Comparison of ENCODE assay signal across 8 cellular contexts in genomic region chr10:63707254-63707910, GRCh38.
DNase-seq lines count a peak whose midpoint lies in the region; ATAC-seq and TF ChIP-seq lines count a peak whose summit lies in the region.

No MANE protein-coding gene starts in this region.

- ATAC-seq in GM21529 (IDR thresholded peaks at IDR 0.05; ENCODE audit: unreplicated experiment): peak; percentile 72
- peak; percentile 58 for ATAC-seq in activated CD8-positive, alpha-beta T cell treated with anti-CD3 and anti-CD28 coated beads, Interleukin-2, amount 10 ng/mL, durations not matched to agents 7 days and 5 days
- peak; percentile 45 for ATAC-seq in Right ventricle myocardium superior (ENCODE audit: poor library complexity)
- peak; percentile 96 for ATAC-seq in stimulated activated naive CD8-positive, alpha-beta T cell treated with anti-CD3 and anti-CD28 coated beads, Interleukin-15, Interleukin-2, amounts not matched to agents 100 U/mL and 50 U/mL, for 24 hours

- H3K27ac ChIP-seq in H9 (ENCODE audit: insufficient read length, low read depth, low read length): no peak overlapping the region

- H3K79me1 ChIP-seq in H9 (ENCODE audit: insufficient read depth, low read depth, low read length, poor library complexity, severe bottlenecking): no peaks in the 10 kb centered on the region

- H3K36me3 ChIP-seq in GM06990 (ENCODE audit: control insufficient read depth, insufficient read depth, low read length): no peaks in the 10 kb centered on the region

- CTCF ChIA-PET in activated CD8-positive, alpha-beta T cell treated with anti-CD3 and anti-CD28 coated beads, Interleukin-2, amount 10 ng/mL, durations not matched to agents 7 days and 5 days (lab: Charles Lee): interaction anchor here (0.8 to 3.0 kb wide), 4 partner anchors 9 to 550 kb away, joined by 4 to 23 read pairs (median 4); no protein-coding TSS in a partner anchor

- H3K4me2 ChIP-seq in H9 (ENCODE audit: insufficient read depth, insufficient read length, low read length): no peak overlapping the region

- H3K14ac ChIP-seq in H9 (ENCODE audit: insufficient read depth, low read length): no peak overlapping the region

- peak; percentile 87 for TF ChIP-seq EP300 in Ishikawa (IDR thresholded peaks at IDR 0.05; ENCODE audit: borderline replicate concordance)

- H2BK5ac ChIP-seq in H9 (ENCODE audit: insufficient read length, low read length): no peak overlapping the region

- no CpG with 5 or more reads among the region's 1 CpG for WGBS in H9 (ENCODE audit: extremely low coverage, insufficient read length, low lambda C conversion rate)

- no peaks in the 10 kb centered on the region for H3K9me3 ChIP-seq in H9 (ENCODE audit: control insufficient read depth, low read depth, low read length)

- H3K9ac ChIP-seq in H9 (ENCODE audit: extremely low read depth, insufficient read length, low read length): no peak overlapping the region

- no peak for TF ChIP-seq CTCF in GM06990 (IDR thresholded peaks at IDR 0.05; ENCODE audit: insufficient read depth, low read length, poor library complexity, severe bottlenecking)
- TF ChIP-seq CTCF in H9 (conservative IDR thresholded peaks at IDR 0.05): no peak

- POLR2A ChIA-PET in activated CD8-positive, alpha-beta T cell treated with anti-CD3 and anti-CD28 coated beads, Interleukin-2, amount 10 ng/mL, durations not matched to agents 7 days and 5 days (lab: Charles Lee): no interaction called here

- no peak overlapping the region for H3K23ac ChIP-seq in H9 (ENCODE audit: insufficient read length, low read depth, low read length)

- H3K9me3 Mint-ChIP-seq in activated CD8-positive, alpha-beta T cell treated with anti-CD3 and anti-CD28 coated beads, Interleukin-2, amount 10 ng/mL, durations not matched to agents 7 days and 5 days (ENCODE audit: insufficient read depth): no peaks in the 10 kb centered on the region
- peaks cover 0 to 4% of the 10 kb centered on the region in 2 experiments; a peak in 3 of 5 replicates for H3K9me3 Mint-ChIP-seq in H9

- H2AK5ac ChIP-seq in H9 (ENCODE audit: insufficient read length, low read length): no peak overlapping the region

- no peak overlapping the region for H3K56ac ChIP-seq in H9 (ENCODE audit: insufficient read length, low read depth, low read length)

- no peak overlapping the region for H3K4me3 ChIP-seq in GM06990 (replicated peaks; ENCODE audit: low read depth, low read length)

- H3K4me1 ChIP-seq in H9 (ENCODE audit: insufficient read depth, low read length): peaks cover 6% of the 10 kb centered on the region

- H2BK12ac ChIP-seq in H9 (ENCODE audit: insufficient read length, low read depth, low read length): no peak overlapping the region

- no peaks in the 10 kb centered on the region for H3K79me2 ChIP-seq in H9 (ENCODE audit: insufficient read depth, low read length)

- no peak overlapping the region for H3K18ac ChIP-seq in H9 (ENCODE audit: insufficient read length, low read depth, low read length)

- H4K91ac ChIP-seq in H9 (ENCODE audit: insufficient read length, low read depth, low read length): no peak overlapping the region

- H4K20me1 ChIP-seq in H9 (ENCODE audit: control insufficient read depth, insufficient read depth, insufficient read length): no peaks in the 10 kb centered on the region

- H3K4me3 Mint-ChIP-seq in activated CD8-positive, alpha-beta T cell treated with anti-CD3 and anti-CD28 coated beads, Interleukin-2, amount 10 ng/mL, durations not matched to agents 7 days and 5 days: no peak overlapping the region
- no peak overlapping the region for H3K4me3 Mint-ChIP-seq in H9

- H2AFZ ChIP-seq in H9 (ENCODE audit: low read length): no peak overlapping the region

- no peak overlapping the region for H3K4ac ChIP-seq in H9 (ENCODE audit: low read depth, low read length)

- H2BK15ac ChIP-seq in H9 (ENCODE audit: low read depth, low read length): no peak overlapping the region

- DNase-seq in GM06990 (ENCODE audit: extremely low read depth, insufficient read length) (peak; percentile 63), Right ventricle myocardium superior (no peak), H9 (no peak)
- DNase-seq in activated CD8-positive, alpha-beta T cell treated with anti-CD3 and anti-CD28 coated beads, Interleukin-2, amount 10 ng/mL, durations not matched to agents 7 days and 5 days: no peak
- DNase-seq in stimulated activated naive CD8-positive, alpha-beta T cell treated with anti-CD3 and anti-CD28 coated beads, Interleukin-15, Interleukin-2, amounts not matched to agents 100 U/mL and 50 U/mL, for 24 hours: no peak
- DNase-seq in stimulated activated naive CD4-positive, alpha-beta T cell treated with Interleukin-2 at 50 U/mL for 16 hours (lab: John Stamatoyannopoulos, UW): no peak

- peaks cover 9% of the 10 kb centered on the region for H3K4me1 Mint-ChIP-seq in activated CD8-positive, alpha-beta T cell treated with anti-CD3 and anti-CD28 coated beads, Interleukin-2, amount 10 ng/mL, durations not matched to agents 7 days and 5 days (ENCODE audit: low read depth)
- peaks cover 21 to 32% of the 10 kb centered on the region in 2 experiments for H3K4me1 Mint-ChIP-seq in H9

- peaks cover 2% of the 10 kb centered on the region for H3K36me3 Mint-ChIP-seq in activated CD8-positive, alpha-beta T cell treated with anti-CD3 and anti-CD28 coated beads, Interleukin-2, amount 10 ng/mL, durations not matched to agents 7 days and 5 days (ENCODE audit: low read depth)
- H3K36me3 Mint-ChIP-seq in H9 (ENCODE audit: insufficient read depth in 1 of 3, low read depth in 3 of 3): peaks cover 0 to 3% (median 3%) of the 10 kb centered on the region in 3 experiments; a peak in 4 of 7 replicates

- no peaks in the 10 kb centered on the region for H3K27me3 Mint-ChIP-seq in activated CD8-positive, alpha-beta T cell treated with anti-CD3 and anti-CD28 coated beads, Interleukin-2, amount 10 ng/mL, durations not matched to agents 7 days and 5 days (ENCODE audit: low read depth)
- H3K27me3 Mint-ChIP-seq in H9 (ENCODE audit: low read depth): peaks cover 3% of the 10 kb centered on the region

- H3K27me3 ChIP-seq in GM06990 (replicated peaks; ENCODE audit: control insufficient read depth, insufficient read depth, low read length) (no peaks in the 10 kb centered on the region), H9 (ENCODE audit: insufficient read depth, low read length) (no peaks in the 10 kb centered on the region)

- H3T11ph ChIP-seq in H9 (ENCODE audit: low read length): no peak overlapping the region

- no peak for TF ChIP-seq RAD21 in Ishikawa (IDR thresholded peaks at IDR 0.05; ENCODE audit: low read depth)

- H4K5ac ChIP-seq in H9 (ENCODE audit: insufficient read length, low read depth, low read length): no peak overlapping the region

- no peaks in the 10 kb centered on the region for H3K23me2 ChIP-seq in H9 (ENCODE audit: insufficient read length, low read depth, low read length, poor library complexity, severe bottlenecking)

- intact Hi-C loops in Right ventricle myocardium superior (cut with DNase I): no loop called here

- H2BK120ac ChIP-seq in H9 (ENCODE audit: low read depth, low read length, poor library complexity, severe bottlenecking): no peak overlapping the region

- no peak overlapping the region for H2BK20ac ChIP-seq in H9 (ENCODE audit: low read depth, low read length, poor library complexity, severe bottlenecking)

- H3K27ac Mint-ChIP-seq in activated CD8-positive, alpha-beta T cell treated with anti-CD3 and anti-CD28 coated beads, Interleukin-2, amount 10 ng/mL, durations not matched to agents 7 days and 5 days: no peak overlapping the region
- H3K27ac Mint-ChIP-seq in H9: no peak overlapping the region

- no peak overlapping the region for H4K8ac ChIP-seq in H9 (replicated peaks; ENCODE audit: insufficient read length, low read depth, low read length)

TF ChIP-seq in Ishikawa, 13 proteins besides CTCF, POLR2A, EP300 and RAD21:
- TF ChIP-seq TEAD4 (IDR thresholded peaks at IDR 0.05) (peak; percentile 56; the same call in 1 of the 2 replicates), NFIC (IDR thresholded peaks at IDR 0.05) (peak; percentile 93), TCF12 (IDR thresholded peaks at IDR 0.05; ENCODE audit: low read depth) (peak; percentile 87), FOXM1 (IDR thresholded peaks at IDR 0.05; ENCODE audit: borderline replicate concordance, low read depth) (peak; percentile 82), MAX (IDR thresholded peaks at IDR 0.05) (no peak), CREB1 (IDR thresholded peaks at IDR 0.05; ENCODE audit: low read depth) (peak; percentile 41; the same call in 1 of the 2 replicates), CEBPB (IDR thresholded peaks at IDR 0.05) (0 out of 2 replicates have a peak, but pooled peaks have one; percentile 59)
- TF ChIP-seq, protein P1, sequence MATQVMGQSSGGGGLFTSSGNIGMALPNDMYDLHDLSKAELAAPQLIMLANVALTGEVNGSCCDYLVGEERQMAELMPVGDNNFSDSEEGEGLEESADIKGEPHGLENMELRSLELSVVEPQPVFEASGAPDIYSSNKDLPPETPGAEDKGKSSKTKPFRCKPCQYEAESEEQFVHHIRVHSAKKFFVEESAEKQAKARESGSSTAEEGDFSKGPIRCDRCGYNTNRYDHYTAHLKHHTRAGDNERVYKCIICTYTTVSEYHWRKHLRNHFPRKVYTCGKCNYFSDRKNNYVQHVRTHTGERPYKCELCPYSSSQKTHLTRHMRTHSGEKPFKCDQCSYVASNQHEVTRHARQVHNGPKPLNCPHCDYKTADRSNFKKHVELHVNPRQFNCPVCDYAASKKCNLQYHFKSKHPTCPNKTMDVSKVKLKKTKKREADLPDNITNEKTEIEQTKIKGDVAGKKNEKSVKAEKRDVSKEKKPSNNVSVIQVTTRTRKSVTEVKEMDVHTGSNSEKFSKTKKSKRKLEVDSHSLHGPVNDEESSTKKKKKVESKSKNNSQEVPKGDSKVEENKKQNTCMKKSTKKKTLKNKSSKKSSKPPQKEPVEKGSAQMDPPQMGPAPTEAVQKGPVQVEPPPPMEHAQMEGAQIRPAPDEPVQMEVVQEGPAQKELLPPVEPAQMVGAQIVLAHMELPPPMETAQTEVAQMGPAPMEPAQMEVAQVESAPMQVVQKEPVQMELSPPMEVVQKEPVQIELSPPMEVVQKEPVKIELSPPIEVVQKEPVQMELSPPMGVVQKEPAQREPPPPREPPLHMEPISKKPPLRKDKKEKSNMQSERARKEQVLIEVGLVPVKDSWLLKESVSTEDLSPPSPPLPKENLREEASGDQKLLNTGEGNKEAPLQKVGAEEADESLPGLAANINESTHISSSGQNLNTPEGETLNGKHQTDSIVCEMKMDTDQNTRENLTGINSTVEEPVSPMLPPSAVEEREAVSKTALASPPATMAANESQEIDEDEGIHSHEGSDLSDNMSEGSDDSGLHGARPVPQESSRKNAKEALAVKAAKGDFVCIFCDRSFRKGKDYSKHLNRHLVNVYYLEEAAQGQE (IDR thresholded peaks at IDR 0.05; ENCODE audit: low read depth): no peak

Comparison
In these comparisons a context has a peak if more than half of its experiments do, and no peak if none do; other contexts are left out.
1. ATAC-seq: peak in every context shown above with its lines; median percentile 96 in stimulated activated naive CD8-positive, alpha-beta T cell treated with anti-CD3 and anti-CD28 coated beads, Interleukin-15, Interleukin-2, amounts not matched to agents 100 U/mL and 50 U/mL, for 24 hours; 72 in GM21529; 58 in activated CD8-positive, alpha-beta T cell treated with anti-CD3 and anti-CD28 coated beads, Interleukin-2, amount 10 ng/mL, durations not matched to agents 7 days and 5 days; 45 in Right ventricle myocardium superior.